3 cellular contexts compared by ENCODE assay signal in the genomic region with DNA sequence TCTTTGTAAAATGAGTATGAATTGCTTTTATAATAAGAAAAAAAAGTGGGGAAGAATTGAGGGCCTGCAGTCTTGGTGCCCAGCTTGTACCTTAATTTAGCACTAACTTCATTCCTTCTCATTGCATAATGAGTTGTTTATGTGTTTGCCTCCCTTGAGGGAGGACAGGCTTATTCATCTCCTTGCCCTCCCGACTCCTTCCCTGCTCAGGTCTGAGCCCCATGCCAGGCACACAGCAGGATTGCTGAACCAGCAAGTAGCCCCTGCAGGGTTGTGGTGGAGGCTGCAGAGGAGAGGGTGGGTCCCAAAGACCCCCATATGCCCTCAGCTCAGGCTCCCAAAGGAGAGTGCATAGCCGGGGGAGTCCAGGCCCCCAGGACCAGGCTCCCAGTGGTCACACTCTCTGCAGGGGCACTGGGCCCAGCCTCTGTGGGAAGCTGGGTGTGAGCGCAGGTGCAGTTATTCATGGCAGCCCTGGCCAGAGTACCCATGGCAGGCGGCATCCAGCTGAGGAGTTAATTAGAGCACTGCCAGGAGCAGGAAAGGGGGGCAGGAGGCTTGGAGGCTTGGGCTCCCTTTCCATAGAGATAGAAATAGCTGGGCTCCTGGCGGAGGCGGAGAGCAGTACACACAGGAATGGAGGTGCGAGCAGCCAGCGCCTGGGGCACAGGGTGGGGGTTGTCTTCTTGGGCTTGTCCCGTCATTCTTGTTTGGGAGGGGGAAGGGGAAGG.
TF ChIP-seq lines count a peak whose summit lies in the region.

No MANE protein-coding gene starts in this region.

TF ChIP-seq in A549, 52 proteins besides CTCF, POLR2A, EP300 and RAD21:
- TF ChIP-seq MYC (IDR thresholded peaks at IDR 0.05; ENCODE audit: borderline replicate concordance, low read length) (no peak), CBX8 (IDR thresholded peaks at IDR 0.05) (no peak), NFE2L2 (conservative IDR thresholded peaks at IDR 0.05; ENCODE audit: low read length) (no peak), TP53 (CRISPR knock-in tag; IDR thresholded peaks at IDR 0.05) (no peak), FOXS1 (CRISPR knock-in tag; IDR thresholded peaks at IDR 0.05) (no peak), EHF (CRISPR knock-in tag; IDR thresholded peaks at IDR 0.05) (no peak), ZNF302 (CRISPR knock-in tag; IDR thresholded peaks at IDR 0.05) (no peak), HEYL (CRISPR knock-in tag; IDR thresholded peaks at IDR 0.05) (no peak), CHD4 (IDR thresholded peaks at IDR 0.05; ENCODE audit: borderline replicate concordance) (no peak), CHD2 (IDR thresholded peaks at IDR 0.05; ENCODE audit: low read length, partially characterized antibody) (no peak)
- TF ChIP-seq, protein P1, sequence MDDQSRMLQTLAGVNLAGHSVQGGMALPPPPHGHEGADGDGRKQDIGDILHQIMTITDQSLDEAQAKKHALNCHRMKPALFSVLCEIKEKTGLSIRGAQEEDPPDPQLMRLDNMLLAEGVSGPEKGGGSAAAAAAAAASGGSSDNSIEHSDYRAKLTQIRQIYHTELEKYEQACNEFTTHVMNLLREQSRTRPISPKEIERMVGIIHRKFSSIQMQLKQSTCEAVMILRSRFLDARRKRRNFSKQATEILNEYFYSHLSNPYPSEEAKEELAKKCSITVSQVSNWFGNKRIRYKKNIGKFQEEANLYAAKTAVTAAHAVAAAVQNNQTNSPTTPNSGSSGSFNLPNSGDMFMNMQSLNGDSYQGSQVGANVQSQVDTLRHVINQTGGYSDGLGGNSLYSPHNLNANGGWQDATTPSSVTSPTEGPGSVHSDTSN (IDR thresholded peaks at IDR 0.05), result no peak

TF ChIP-seq in HCT116, 20 proteins besides CTCF, POLR2A, EP300 and RAD21:
- no peak for TF ChIP-seq SRF (IDR thresholded peaks at IDR 0.05; ENCODE audit: low read depth)
- TF ChIP-seq FOSL1 (IDR thresholded peaks at IDR 0.05; ENCODE audit: low read depth), result no peak
- no peak for TF ChIP-seq EGR1 (IDR thresholded peaks at IDR 0.05; ENCODE audit: low read depth)
- TF ChIP-seq TCF7L2 (IDR thresholded peaks at IDR 0.05; ENCODE audit: borderline replicate concordance, extremely low read depth, insufficient read depth, insufficient read length), result no peak
- TF ChIP-seq ATF3 (IDR thresholded peaks at IDR 0.05), result no peak
- TF ChIP-seq CEBPB (IDR thresholded peaks at IDR 0.05; ENCODE audit: low read depth), result no peak
- TF ChIP-seq ZBTB33 (IDR thresholded peaks at IDR 0.05; ENCODE audit: extremely low read depth, insufficient replicate concordance, low read length), result no peak
- no peak for TF ChIP-seq YY1 (IDR thresholded peaks at IDR 0.05; ENCODE audit: extremely low read depth, insufficient replicate concordance, low read depth, low read length)
- TF ChIP-seq, protein P2, sequence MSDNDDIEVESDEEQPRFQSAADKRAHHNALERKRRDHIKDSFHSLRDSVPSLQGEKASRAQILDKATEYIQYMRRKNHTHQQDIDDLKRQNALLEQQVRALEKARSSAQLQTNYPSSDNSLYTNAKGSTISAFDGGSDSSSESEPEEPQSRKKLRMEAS (IDR thresholded peaks at IDR 0.05), result no peak
- TF ChIP-seq ZFX (IDR thresholded peaks at IDR 0.05), result no peak
- TF ChIP-seq EZH2phosphoT487 (IDR thresholded peaks at IDR 0.05; ENCODE audit: borderline replicate concordance), result no peak
- no peak for TF ChIP-seq EZH2 (IDR thresholded peaks at IDR 0.05)
- no peak for TF ChIP-seq ELF1 (IDR thresholded peaks at IDR 0.05; ENCODE audit: borderline replicate concordance, low read depth)
- TF ChIP-seq, protein P3, sequence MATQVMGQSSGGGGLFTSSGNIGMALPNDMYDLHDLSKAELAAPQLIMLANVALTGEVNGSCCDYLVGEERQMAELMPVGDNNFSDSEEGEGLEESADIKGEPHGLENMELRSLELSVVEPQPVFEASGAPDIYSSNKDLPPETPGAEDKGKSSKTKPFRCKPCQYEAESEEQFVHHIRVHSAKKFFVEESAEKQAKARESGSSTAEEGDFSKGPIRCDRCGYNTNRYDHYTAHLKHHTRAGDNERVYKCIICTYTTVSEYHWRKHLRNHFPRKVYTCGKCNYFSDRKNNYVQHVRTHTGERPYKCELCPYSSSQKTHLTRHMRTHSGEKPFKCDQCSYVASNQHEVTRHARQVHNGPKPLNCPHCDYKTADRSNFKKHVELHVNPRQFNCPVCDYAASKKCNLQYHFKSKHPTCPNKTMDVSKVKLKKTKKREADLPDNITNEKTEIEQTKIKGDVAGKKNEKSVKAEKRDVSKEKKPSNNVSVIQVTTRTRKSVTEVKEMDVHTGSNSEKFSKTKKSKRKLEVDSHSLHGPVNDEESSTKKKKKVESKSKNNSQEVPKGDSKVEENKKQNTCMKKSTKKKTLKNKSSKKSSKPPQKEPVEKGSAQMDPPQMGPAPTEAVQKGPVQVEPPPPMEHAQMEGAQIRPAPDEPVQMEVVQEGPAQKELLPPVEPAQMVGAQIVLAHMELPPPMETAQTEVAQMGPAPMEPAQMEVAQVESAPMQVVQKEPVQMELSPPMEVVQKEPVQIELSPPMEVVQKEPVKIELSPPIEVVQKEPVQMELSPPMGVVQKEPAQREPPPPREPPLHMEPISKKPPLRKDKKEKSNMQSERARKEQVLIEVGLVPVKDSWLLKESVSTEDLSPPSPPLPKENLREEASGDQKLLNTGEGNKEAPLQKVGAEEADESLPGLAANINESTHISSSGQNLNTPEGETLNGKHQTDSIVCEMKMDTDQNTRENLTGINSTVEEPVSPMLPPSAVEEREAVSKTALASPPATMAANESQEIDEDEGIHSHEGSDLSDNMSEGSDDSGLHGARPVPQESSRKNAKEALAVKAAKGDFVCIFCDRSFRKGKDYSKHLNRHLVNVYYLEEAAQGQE (IDR thresholded peaks at IDR 0.05; ENCODE audit: low read depth), result no peak
- TF ChIP-seq JUND (IDR thresholded peaks at IDR 0.05), result no peak
- no peak for TF ChIP-seq POLR2AphosphoS5 (IDR thresholded peaks at IDR 0.05; ENCODE audit: low read depth, low read length)
- no peak for TF ChIP-seq CBX3 (IDR thresholded peaks at IDR 0.05; ENCODE audit: low read depth)
- no peak for TF ChIP-seq ZNF274 (IDR thresholded peaks at IDR 0.05; ENCODE audit: low read depth, low read length)
- no peak for TF ChIP-seq SP1 (IDR thresholded peaks at IDR 0.05; ENCODE audit: low read depth)

TF ChIP-seq in WTC11, 78 proteins besides CTCF, POLR2A, EP300 and RAD21:
- no peak for TF ChIP-seq JAZF1 (CRISPR knock-in tag; IDR thresholded peaks at IDR 0.05)
- TF ChIP-seq GTF2I (CRISPR knock-in tag; conservative IDR thresholded peaks at IDR 0.05), result 0 out of 2 replicates have a peak, but pooled peaks have one; percentile 21
- TF ChIP-seq FOXP4 (CRISPR knock-in tag; IDR thresholded peaks at IDR 0.05), result no peak
- TF ChIP-seq ZNF423 (CRISPR knock-in tag; IDR thresholded peaks at IDR 0.05), result peak; percentile 82
- TF ChIP-seq ZNF396 (CRISPR knock-in tag; IDR thresholded peaks at IDR 0.05; ENCODE audit: borderline replicate concordance), result no peak
- TF ChIP-seq E2F5 (CRISPR knock-in tag; IDR thresholded peaks at IDR 0.05), result no peak
- no peak for TF ChIP-seq SOX15 (CRISPR knock-in tag; IDR thresholded peaks at IDR 0.05)
- TF ChIP-seq TP53 (CRISPR knock-in tag; IDR thresholded peaks at IDR 0.05), result no peak
- TF ChIP-seq ZNF671 (CRISPR knock-in tag; IDR thresholded peaks at IDR 0.05), result no peak
